In genomic region chr10:45432700-45433472, GRCh38 we compare ENCODE assay signal across 18 cellular contexts. TPM values are rescaled to one million over a fixed set of nuclear protein-coding genes. Genes with fewer than 3 reads are reported as not detected.
DNase-seq lines count a peak whose midpoint lies in the region; ATAC-seq, FAIRE-seq and TF ChIP-seq lines count a peak whose summit lies in the region.
"Had no signal": no experiment of that assay in that cellular context is flagged by ENCODE, and none has a peak within 500 bp of the region (broad histone marks: within the 10 kb centered on the region; RNA-seq: fewer than 3 reads in every experiment).

No MANE protein-coding gene starts in this region.

- H3K27me3 ChIP-seq in right cardiac atrium (ENCODE audit: control insufficient read depth, insufficient read depth) (no peaks in the 10 kb centered on the region), heart right ventricle (peaks cover 0 to 22% (median 6%) of the 10 kb centered on the region in 7 donors), psoas muscle (ENCODE audit: insufficient read depth in 3 of 3, low read length in 2 of 3) (peaks cover 0 to 5% (median 0%) of the 10 kb centered on the region in 3 donors)
- H3K27me3 ChIP-seq: neural progenitor cell, vagina had no signal

- DNase-seq in right cardiac atrium = no peak
- DNase-seq in heart right ventricle = no peak
- no peak for DNase-seq in OCI-LY7 (ENCODE audit: low spot score)
- DNase-seq in frontal cortex (ENCODE audit: low spot score in 2 of 2) = no peak
- no peak for DNase-seq in stimulated activated naive B cell treated with anti-CD40 and anti-IgM and Interleukin-4, amounts not matched to agents 10 μg/mL and 1 μg/mL and 100 μg/mL, for 72 hours
- no peak for DNase-seq in hippocampal formation (lab: John Stamatoyannopoulos, UW)
- no peak for DNase-seq in psoas muscle
- DNase-seq: activated naive CD4-positive, alpha-beta T cell treated with anti-CD3 and anti-CD28 coated beads, Interleukin-2, amount 50 U/mL, for 16 hours; brain microvascular endothelial cell; cortex of kidney; foreskin keratinocyte; KG1; NCI-H1092 treated with DMSO at 0.1 percent for 48 hours; Right ventricle myocardium superior had no signal

- FAIRE-seq in frontal cortex (lab: Jason Lieb, UNC) = peak; percentile 44

- no peak overlapping the region for H3K27ac ChIP-seq in right cardiac atrium (ENCODE audit: low read length)
- H3K27ac ChIP-seq in heart right ventricle = no peak overlapping the region
- H3K27ac ChIP-seq in OCI-LY7 (ENCODE audit: low read depth, low read length, poor library complexity, severe bottlenecking) = no peak overlapping the region
- H3K27ac ChIP-seq in psoas muscle = no peak overlapping the region
- H3K27ac ChIP-seq: brain microvascular endothelial cell, foreskin keratinocyte, neural progenitor cell, vagina had no signal

- H3K9me2 ChIP-seq in OCI-LY7 (ENCODE audit: insufficient read depth, low read length) = no peaks in the 10 kb centered on the region

- BruUV-seq in OCI-LY7 (replicated peaks; lab: Mats Ljungman, UMichigan) = TSS peak; percentile 16

- intact Hi-C loops in right cardiac atrium (cut with DNase I) = no loop called here
- intact Hi-C loops in heart right ventricle (cut with DNase I) = no loop called here
- intact Hi-C loops in OCI-LY7 (cut with micrococcal nuclease; ENCODE audit: unreplicated experiment) = no loop called here
- intact Hi-C loops in psoas muscle (cut with DNase I) = loop anchor here in 1 of 2 donors (10.0 kb wide), 1 partner anchor 188 kb away; no protein-coding TSS in a partner anchor

- H3K36me3 ChIP-seq in heart right ventricle = peaks cover 0 to 32% (median 0%) of the 10 kb centered on the region in 9 donors
- H3K36me3 ChIP-seq in OCI-LY7 (ENCODE audit: insufficient read depth, low read length) = peaks cover 93% of the 10 kb centered on the region
- no peaks in the 10 kb centered on the region for H3K36me3 ChIP-seq in psoas muscle (ENCODE audit: insufficient read depth in 1 of 2, low read depth in 1 of 2)
- H3K36me3 ChIP-seq: brain microvascular endothelial cell, neural progenitor cell, vagina had no signal

- peaks cover 48 to 55% of the 10 kb centered on the region in 2 donors for H3K36me3 Mint-ChIP-seq in stimulated activated naive B cell treated with anti-CD40 and anti-IgM and Interleukin-4, amounts not matched to agents 10 μg/mL and 1 μg/mL and 100 μg/mL, for 72 hours
- H3K36me3 Mint-ChIP-seq: neural progenitor cell had no signal

- H3K27ac Mint-ChIP-seq in stimulated activated naive B cell treated with anti-CD40 and anti-IgM and Interleukin-4, amounts not matched to agents 10 μg/mL and 1 μg/mL and 100 μg/mL, for 72 hours = peak overlapping the region; percentile 73
- H3K27ac Mint-ChIP-seq: neural progenitor cell had no signal

- peaks cover 24 to 55% of the 10 kb centered on the region in 2 donors for H3K4me1 Mint-ChIP-seq in stimulated activated naive B cell treated with anti-CD40 and anti-IgM and Interleukin-4, amounts not matched to agents 10 μg/mL and 1 μg/mL and 100 μg/mL, for 72 hours

- H3K4me2 ChIP-seq in OCI-LY7 (ENCODE audit: low read length) = no peak overlapping the region
- H3K4me2 ChIP-seq: neural progenitor cell had no signal

- peaks cover 0 to 10% of the 10 kb centered on the region in 2 donors for H3K9me3 Mint-ChIP-seq in stimulated activated naive B cell treated with anti-CD40 and anti-IgM and Interleukin-4, amounts not matched to agents 10 μg/mL and 1 μg/mL and 100 μg/mL, for 72 hours

- peak; percentile 37 to 47 for ATAC-seq in right cardiac atrium
- ATAC-seq in heart right ventricle = no peak
- ATAC-seq in stimulated activated naive B cell treated with anti-CD40 and anti-IgM and Interleukin-4, amounts not matched to agents 10 μg/mL and 1 μg/mL and 100 μg/mL, for 72 hours (replicated peaks) = no peak
- ATAC-seq in psoas muscle = no peak
- ATAC-seq in GM19455 (IDR thresholded peaks at IDR 0.05; ENCODE audit: unreplicated experiment) = no peak
- ATAC-seq: foreskin keratinocyte had no signal

- no peak for TF ChIP-seq CTCF in heart right ventricle (IDR thresholded peaks at IDR 0.05)
- TF ChIP-seq CTCF in OCI-LY7 (conservative IDR thresholded peaks at IDR 0.05; ENCODE audit: low read length) = no peak
- no peak for TF ChIP-seq CTCF in psoas muscle (IDR thresholded peaks at IDR 0.05)

- no peak overlapping the region for H2AFZ ChIP-seq in OCI-LY7 (ENCODE audit: low read length)

- no peak overlapping the region for H3K4me3 Mint-ChIP-seq in stimulated activated naive B cell treated with anti-CD40 and anti-IgM and Interleukin-4, amounts not matched to agents 10 μg/mL and 1 μg/mL and 100 μg/mL, for 72 hours
- H3K4me3 Mint-ChIP-seq: neural progenitor cell had no signal

- 0 out of 2 replicates have a peak, but pooled peaks cover 8% of the 10 kb centered on the region for H4K20me1 ChIP-seq in OCI-LY7 (ENCODE audit: insufficient read depth, low read length)

- POLR2A ChIA-PET in OCI-LY7 (lab: Charles Lee) = no interaction called here

- H3K9me3 ChIP-seq in right cardiac atrium (ENCODE audit: control insufficient read depth, low read length) (no peaks in the 10 kb centered on the region), heart right ventricle (peaks cover 0 to 9% (median 0%) of the 10 kb centered on the region in 11 donors), OCI-LY7 (ENCODE audit: low read length) (peaks cover 10% of the 10 kb centered on the region; the same call in 1 of the 2 replicates), psoas muscle (peaks cover 4% of the 10 kb centered on the region)
- H3K9me3 ChIP-seq: vagina had no signal

- 81% methylated on average over 15 of the region's 15 CpGs for WGBS in right cardiac atrium
- WGBS in heart right ventricle, 2 donors = 75 to 82% methylated on average over 15 of the region's 15 CpGs
- 79 to 91% (median 81%) methylated on average over 14 to 15 of the region's 15 CpGs for WGBS in psoas muscle, 3 donors

- H3K79me2 ChIP-seq in OCI-LY7 (ENCODE audit: insufficient read depth, low read depth, low read length) = no peaks in the 10 kb centered on the region

- H3K4me3 ChIP-seq in right cardiac atrium (ENCODE audit: low read length) = no peak overlapping the region
- H3K4me3 ChIP-seq in heart right ventricle = no peak overlapping the region
- no peak overlapping the region for H3K4me3 ChIP-seq in OCI-LY7 (ENCODE audit: low read depth, low read length, poor library complexity, severe bottlenecking)
- H3K4me3 ChIP-seq in psoas muscle = no peak overlapping the region
- H3K4me3 ChIP-seq: neural progenitor cell, vagina had no signal

- H3K4me1 ChIP-seq in right cardiac atrium (ENCODE audit: control insufficient read depth, insufficient read depth, low read length) (no peaks in the 10 kb centered on the region), heart right ventricle (peaks cover 0 to 10% (median 4%) of the 10 kb centered on the region in 9 donors), OCI-LY7 (ENCODE audit: insufficient read depth, low read length, poor library complexity, severe bottlenecking) (peaks cover 10% of the 10 kb centered on the region), psoas muscle (no peaks in the 10 kb centered on the region)
- H3K4me1 ChIP-seq: foreskin keratinocyte, neural progenitor cell had no signal

- CTCF ChIA-PET in OCI-LY7 (lab: Charles Lee; ENCODE audit: unreplicated experiment) = no interaction called here

- no peaks in the 10 kb centered on the region for H3K27me3 Mint-ChIP-seq in stimulated activated naive B cell treated with anti-CD40 and anti-IgM and Interleukin-4, amounts not matched to agents 10 μg/mL and 1 μg/mL and 100 μg/mL, for 72 hours

RNA-seq across cellular contexts. Expression of gene ALOX5, which starts 58.9 kb away (rescaled TPM):
- total RNA-seq in right cardiac atrium = 10 to 100 TPM; 10.0 to 13.0 (median 12.2) TPM
- polyA plus RNA-seq in right cardiac atrium = 5.6 TPM
- total RNA-seq in heart right ventricle = 10 to 100 TPM in 1 of 10 donors, 1 to 10 TPM in 9; 1.8 to 21.8 (median 3.4) TPM
- polyA plus RNA-seq in heart right ventricle = 1 to 10 TPM; 4.8 to 6.0 TPM
- total RNA-seq in OCI-LY7 (2014; rRNA removed; shearing (Covaris generic)) = 146 and 164 TPM in 2 replicates
- 139 and 169 TPM in 2 replicates for total RNA-seq in OCI-LY7 (2022)
- total RNA-seq in frontal cortex = 1.2 TPM
- 1 to 10 TPM; 1.6 to 3.1 (median 2.4) TPM for total RNA-seq in psoas muscle
- 1 to 10 TPM; 1.8 to 2.9 (median 2.0) TPM for polyA plus RNA-seq in psoas muscle
- total RNA-seq: foreskin keratinocyte had no signal
- polyA plus RNA-seq: AG04450, foreskin keratinocyte had no signal

Comparison
In these comparisons a context has a peak if more than half of its experiments do, and no peak if none do; other contexts are left out.
1. ATAC-seq: peak in right cardiac atrium (2 of 2); none in heart right ventricle (0 of 8), stimulated activated naive B cell treated with anti-CD40 and anti-IgM and Interleukin-4, amounts not matched to agents 10 μg/mL and 1 μg/mL and 100 μg/mL, for 72 hours (0 of 2), psoas muscle (0 of 4) and GM19455 (single experiment).
2. RNA of gene ALOX5, which starts 58.9 kb away (total RNA-seq): 139 to 169 TPM in OCI-LY7; 10.0 to 13.0 TPM in right cardiac atrium, 1.8 to 21.8 TPM in heart right ventricle, 1.6 to 3.1 TPM in psoas muscle and 1.2 TPM in frontal cortex (single experiment); every median in the first group is over 4 times any median in the second.